ENCODE assay signal across 27 cellular contexts in the genomic region with DNA sequence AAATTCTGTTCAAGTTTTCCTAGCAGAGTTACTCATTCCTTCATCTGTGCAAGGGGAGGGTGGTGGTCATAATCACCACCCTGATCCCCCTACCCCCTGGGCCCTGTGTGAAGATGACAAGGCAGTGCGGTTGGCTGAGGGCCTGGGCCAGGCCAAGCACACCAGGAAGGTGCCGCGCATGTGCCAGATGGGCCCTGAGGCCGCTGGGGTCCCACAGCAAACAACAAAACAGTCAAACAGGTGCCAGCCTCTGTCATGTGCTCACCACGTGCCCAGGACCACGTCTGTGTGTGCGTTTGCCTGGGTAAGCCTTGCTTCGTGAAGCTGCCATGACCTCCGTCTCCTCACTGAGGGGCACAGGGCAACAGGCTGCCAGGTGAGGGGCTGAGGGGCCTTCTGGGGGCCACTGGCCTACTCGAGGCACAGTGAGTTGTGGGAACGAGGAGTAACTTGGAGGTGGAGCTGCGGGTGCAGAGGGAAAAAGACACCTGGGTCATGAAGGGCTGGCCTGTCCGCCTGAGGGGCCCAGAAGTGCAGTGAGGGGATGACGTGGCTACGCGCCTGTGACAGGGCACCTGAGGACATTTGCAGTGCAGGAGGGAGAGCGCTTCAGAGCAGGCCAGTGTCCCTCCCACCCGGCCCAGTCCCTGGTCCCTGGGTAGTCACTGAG. TPM values are rescaled to one million over a fixed set of nuclear protein-coding genes. Genes with fewer than 3 reads are reported as not detected.
"Had no signal": no experiment of that assay in that cellular context is flagged by ENCODE, and none has a peak within 500 bp of the region (broad histone marks: within the 10 kb centered on the region; RNA-seq: fewer than 3 reads in every experiment).

No MANE protein-coding gene starts in this region.

- FAIRE-seq: keratinocyte, TTC549 had no signal

- H3K27ac ChIP-seq: colonic mucosa, epithelial cell of prostate, heart left ventricle, lower lobe of right lung, upper lobe of right lung, WERI-Rb-1 had no signal

- H3K9me3 Mint-ChIP-seq: activated naive CD4-positive, alpha-beta T cell treated with anti-CD3 and anti-CD28 coated beads, Interleukin-2, amount 50 U/mL, for 24 hours; brain; neural crest cell; T-cell; T-helper 2 cell treated with Interferon-gamma antibody and Interleukin-4, amounts not matched to agents 5 μg/mL and 100 μg/mL, for 36 hours had no signal

- H3K27me3 Mint-ChIP-seq: activated naive CD4-positive, alpha-beta T cell treated with anti-CD3 and anti-CD28 coated beads, Interleukin-2, amount 50 U/mL, for 24 hours; brain; naive thymus-derived CD4-positive, alpha-beta T cell; progenitor cell of endocrine pancreas; T-cell had no signal

- H3K27me3 ChIP-seq: colonic mucosa, heart left ventricle, upper lobe of right lung had no signal

- DNase-seq: activated CD4-positive, alpha-beta T cell treated with anti-CD3 and anti-CD28 coated beads for 1 hour; activated CD4-positive, alpha-beta T cell treated with anti-CD3 and anti-CD28 coated beads, Interleukin-2, amount 50 U/mL, for 1 hour; activated CD8-positive, alpha-beta T cell treated with anti-CD3 and anti-CD28 coated beads, Interleukin-2, amount 10 ng/mL, durations not matched to agents 7 days and 5 days; activated gamma-delta T cell treated with Interleukin-2 at 50 U/mL for 16 hours; aorta; central memory CD4-positive, alpha-beta T cell; colonic mucosa; heart left ventricle; lower lobe of right lung; naive thymus-derived CD4-positive, alpha-beta T cell; retina; stimulated activated CD4-positive, alpha-beta T cell treated with anti-CD3 and anti-CD28 coated beads, Interleukin-2, amount 100 ng/mL, for 48 hours; stimulated activated CD8-positive, alpha-beta memory T cell treated with anti-CD3 and anti-CD28 coated beads, Interleukin-4, amount 100 ng/mL, for 48 hours; stimulated activated naive CD4-positive, alpha-beta T cell; T-cell; upper lobe of right lung had no signal

- H3K9me3 ChIP-seq: colonic mucosa, heart left ventricle, lower lobe of right lung, upper lobe of right lung had no signal

- H3K36me3 Mint-ChIP-seq: activated naive CD4-positive, alpha-beta T cell treated with anti-CD3 and anti-CD28 coated beads, Interleukin-2, amount 50 U/mL, for 24 hours; brain; T-cell had no signal

- ATAC-seq: activated CD8-positive, alpha-beta T cell treated with anti-CD3 and anti-CD28 coated beads, Interleukin-2, amount 10 ng/mL, durations not matched to agents 7 days and 5 days; heart left ventricle; left lobe of liver; lower lobe of right lung; naive thymus-derived CD4-positive, alpha-beta T cell; T-cell; upper lobe of right lung had no signal

- H3K36me3 ChIP-seq: colonic mucosa, heart left ventricle, lower lobe of right lung, upper lobe of right lung had no signal

- H3K4me1 ChIP-seq: colonic mucosa, lower lobe of right lung, upper lobe of right lung had no signal

- H3K27ac Mint-ChIP-seq: activated naive CD4-positive, alpha-beta T cell treated with anti-CD3 and anti-CD28 coated beads, Interleukin-2, amount 50 U/mL, for 24 hours; progenitor cell of endocrine pancreas; T-cell; T-helper 2 cell treated with Interferon-gamma antibody and Interleukin-4, amounts not matched to agents 5 μg/mL and 100 μg/mL, for 36 hours had no signal

- H3K4me3 Mint-ChIP-seq: activated CD8-positive, alpha-beta T cell treated with anti-CD3 and anti-CD28 coated beads, Interleukin-2, amount 10 ng/mL, durations not matched to agents 7 days and 5 days; activated naive CD4-positive, alpha-beta T cell treated with anti-CD3 and anti-CD28 coated beads, Interleukin-2, amount 50 U/mL, for 24 hours; brain; naive thymus-derived CD4-positive, alpha-beta T cell; neural crest cell; T-cell; T-helper 2 cell treated with Interferon-gamma antibody and Interleukin-4, amounts not matched to agents 5 μg/mL and 100 μg/mL, for 36 hours had no signal

- H3K4me3 ChIP-seq: colonic mucosa, heart left ventricle, lower lobe of right lung, upper lobe of right lung had no signal

RNA-seq across cellular contexts. Expression of a gene that starts 25.8 kb away (rescaled TPM):
- total RNA-seq: heart left ventricle, osteocyte, upper lobe of right lung had no signal
- polyA plus RNA-seq: aorta, heart left ventricle, keratinocyte had no signal

RNA-seq across cellular contexts. Expression of a gene that starts 45.6 kb away (rescaled TPM):
- polyA plus RNA-seq: naive thymus-derived CD4-positive, alpha-beta T cell had no signal
